In genomic region chr13:42333613-42334328, GRCh38 we compare ENCODE assay signal across 9 cellular contexts.
DNase-seq lines count a peak whose midpoint lies in the region; ATAC-seq and TF ChIP-seq lines count a peak whose summit lies in the region.
"Had no signal": no experiment of that assay in that cellular context is flagged by ENCODE, and none has a peak within 500 bp of the region (broad histone marks: within the 10 kb centered on the region; RNA-seq: fewer than 3 reads in every experiment).

No MANE protein-coding gene starts in this region.

- H3K27ac ChIP-seq in WERI-Rb-1 (no peak overlapping the region), upper lobe of left lung (no peak overlapping the region), vagina (no peak overlapping the region)
- H3K27ac ChIP-seq: SJCRH30 had no signal

- H3K4me1 ChIP-seq in upper lobe of left lung (no peaks in the 10 kb centered on the region), vagina (no peaks in the 10 kb centered on the region)
- H3K4me1 ChIP-seq: SJCRH30 had no signal

- intact Hi-C loops in vagina (cut with DNase I), result no loop called here

- no peaks in the 10 kb centered on the region for H3K9me3 ChIP-seq in WERI-Rb-1 (ENCODE audit: severe bottlenecking)
- H3K9me3 ChIP-seq in upper lobe of left lung, result no peaks in the 10 kb centered on the region
- H3K9me3 ChIP-seq in vagina, result no peaks in the 10 kb centered on the region
- H3K9me3 ChIP-seq: SJCRH30 had no signal

- H3K4me3 ChIP-seq in WERI-Rb-1 (ENCODE audit: low read depth, low read length), result no peak overlapping the region
- H3K4me3 ChIP-seq in upper lobe of left lung, result no peak overlapping the region
- H3K4me3 ChIP-seq in vagina, result no peak overlapping the region
- H3K4me3 ChIP-seq: SJCRH30 had no signal

- TF ChIP-seq POLR2A in upper lobe of left lung (IDR thresholded peaks at IDR 0.05) (no peak), vagina (IDR thresholded peaks at IDR 0.05) (no peak)

- H3K27me3 ChIP-seq in WERI-Rb-1 (ENCODE audit: insufficient read depth, low read depth, severe bottlenecking) (peaks cover 4% of the 10 kb centered on the region), upper lobe of left lung (no peaks in the 10 kb centered on the region), vagina (no peaks in the 10 kb centered on the region)
- H3K27me3 ChIP-seq: SJCRH30 had no signal

- TF ChIP-seq CTCF in WERI-Rb-1 (IDR thresholded peaks at IDR 0.05; ENCODE audit: low read depth, low read length) (peak; percentile 57), upper lobe of left lung (IDR thresholded peaks at IDR 0.05) (peak in 3 of 6 experiments; percentile 11 to 28 (median 17)), vagina (IDR thresholded peaks at IDR 0.05) (no peak)

- no peaks in the 10 kb centered on the region for H3K36me3 ChIP-seq in WERI-Rb-1
- H3K36me3 ChIP-seq in upper lobe of left lung, result no peaks in the 10 kb centered on the region
- H3K36me3 ChIP-seq in vagina, result no peaks in the 10 kb centered on the region
- H3K36me3 ChIP-seq: SJCRH30 had no signal

- ATAC-seq in GM18909 (IDR thresholded peaks at IDR 0.05; ENCODE audit: poor library complexity, unreplicated experiment) (peak; percentile 86), upper lobe of left lung (ENCODE audit: low FRiP score in 2 of 2) (peak; percentile 30 to 35)

- TF ChIP-seq EP300 in upper lobe of left lung (IDR thresholded peaks at IDR 0.05), result no peak

- 71 to 76% methylated on average over 11 to 12 of the region's 12 CpGs for WGBS in upper lobe of left lung, 2 donors

- DNase-seq in COLO829 (ENCODE audit: low spot score), result peak; percentile 34
- DNase-seq in HT-29 (ENCODE audit: low spot score), result peak; percentile 80
- no peak for DNase-seq in WERI-Rb-1
- DNase-seq in iPS DF 19.7 (ENCODE audit: low read depth, low spot score), result peak; percentile 48
- peak in 1 of 2 donors; percentile 1 for DNase-seq in upper lobe of left lung
- no peak for DNase-seq in vagina (ENCODE audit: extremely low spot score in 2 of 2)
- no peak for DNase-seq in CD1c-positive myeloid dendritic cell (ENCODE audit: extremely low spot score)

Comparison
In these comparisons a context has a peak if more than half of its experiments do, and no peak if none do; other contexts are left out.
1. DNase-seq: peak in COLO829 (single experiment), HT-29 (single experiment) and iPS DF 19.7 (single experiment); none in WERI-Rb-1 (single experiment), vagina (0 of 2) and CD1c-positive myeloid dendritic cell (single experiment).